Comparison of ENCODE assay signal across 13 cellular contexts in genomic region chr12:508795-509194, GRCh38. TPM values are rescaled to one million over a fixed set of nuclear protein-coding genes. Genes with fewer than 3 reads are reported as not detected.
DNase-seq lines count a peak whose midpoint lies in the region; ATAC-seq, FAIRE-seq and TF ChIP-seq lines count a peak whose summit lies in the region.
"Had no signal": no experiment of that assay in that cellular context is flagged by ENCODE, and none has a peak within 500 bp of the region (broad histone marks: within the 10 kb centered on the region; RNA-seq: fewer than 3 reads in every experiment).

No MANE protein-coding gene starts in this region.

- H3K9me3 ChIP-seq in DOHH2 (ENCODE audit: control insufficient read depth, insufficient read depth, low read length) (peaks cover 1% of the 10 kb centered on the region; the same call in 1 of the 2 replicates), pancreas (no peaks in the 10 kb centered on the region), body of pancreas (no peaks in the 10 kb centered on the region)

- H4K20me1 ChIP-seq in DOHH2 (ENCODE audit: control insufficient read depth, insufficient read depth, low read depth, low read length), result no peaks in the 10 kb centered on the region

- intact Hi-C loops in pancreas (cut with DNase I), result no loop called here
- intact Hi-C loops in body of pancreas (cut with DNase I), result no loop called here

- no peak for TF ChIP-seq POLR2A in body of pancreas (IDR thresholded peaks at IDR 0.05)

- no peaks in the 10 kb centered on the region for H3K9me2 ChIP-seq in DOHH2 (replicated peaks; ENCODE audit: control insufficient read depth, low read length)

- WGBS in pancreas, 2 donors, result 67 to 78% methylated on average over 5 of the region's 5 CpGs
- WGBS in body of pancreas, 2 donors, result 80 to 84% methylated on average over 5 of the region's 5 CpGs

- FAIRE-seq in pancreas (lab: Jason Lieb, UNC), result no peak
- FAIRE-seq: GM19239 had no signal

- peak overlapping the region; percentile 67 for H3K4me2 ChIP-seq in DOHH2 (ENCODE audit: low read length)
- H3K4me2 ChIP-seq: KMS-11 had no signal

- H3F3A ChIP-seq in DOHH2 (ENCODE audit: control insufficient read depth, insufficient read depth), result peaks cover 9% of the 10 kb centered on the region; the same call in 1 of the 2 replicates

- H3K36me3 ChIP-seq in DOHH2 (ENCODE audit: control insufficient read depth, low read length), result no peaks in the 10 kb centered on the region
- no peaks in the 10 kb centered on the region for H3K36me3 ChIP-seq in pancreas
- no peaks in the 10 kb centered on the region for H3K36me3 ChIP-seq in body of pancreas (replicated peaks in 1 of 2; ENCODE audit: insufficient read depth in 1 of 2, low read depth in 2 of 2)

- peak; percentile 43 for ATAC-seq in foreskin keratinocyte
- ATAC-seq in pancreas, result peak in 3 of 4 donors; percentile 29 to 60 (median 50)
- no peak for ATAC-seq in body of pancreas
- ATAC-seq in HG03025 (IDR thresholded peaks at IDR 0.05; ENCODE audit: low FRiP score, unreplicated experiment), result no peak

- H3K27ac ChIP-seq in DOHH2 (ENCODE audit: low read depth, low read length) (peak overlapping the region; percentile 67), foreskin keratinocyte (peak overlapping the region; percentile 69), pancreas (no peak overlapping the region), body of pancreas (peak overlapping the region in 1 of 4 donors; percentile 16)
- H3K27ac ChIP-seq: KMS-11 had no signal

- no peaks in the 10 kb centered on the region for H3K27me3 ChIP-seq in DOHH2 (ENCODE audit: control insufficient read depth, low read length)
- no peaks in the 10 kb centered on the region for H3K27me3 ChIP-seq in foreskin keratinocyte
- H3K27me3 ChIP-seq in pancreas, result no peaks in the 10 kb centered on the region
- H3K27me3 ChIP-seq in body of pancreas, result no peaks in the 10 kb centered on the region

- peak overlapping the region; percentile 49 for H3K4me3 ChIP-seq in DOHH2 (ENCODE audit: low read length)
- no peak overlapping the region for H3K4me3 ChIP-seq in pancreas
- no peak overlapping the region for H3K4me3 ChIP-seq in body of pancreas

- H3K79me2 ChIP-seq in DOHH2 (ENCODE audit: control insufficient read depth, low read length), result no peaks in the 10 kb centered on the region

- peak; percentile 41 for DNase-seq in NCI-H2029 treated with DMSO at 0.1 percent for 48 hours (lab: John Stamatoyannopoulos, UW)
- no peak for DNase-seq in foreskin keratinocyte
- DNase-seq in pancreas, result no peak
- DNase-seq in body of pancreas, result no peak
- no peak for DNase-seq in retina
- no peak for DNase-seq in activated effector memory CD4-positive, alpha-beta T cell treated with anti-CD3 and anti-CD28 coated beads, Interleukin-2, amount 50 U/mL, for 16 hours
- DNase-seq: aorta, HCEC 1CT, naive B cell had no signal

- H3K4me1 ChIP-seq in DOHH2 (ENCODE audit: control insufficient read depth, low read length) (peaks cover 57% of the 10 kb centered on the region), foreskin keratinocyte (peaks cover 22% of the 10 kb centered on the region), pancreas (no peaks in the 10 kb centered on the region), body of pancreas (peaks cover 8% of the 10 kb centered on the region)

- no peak for TF ChIP-seq CTCF in DOHH2 (IDR thresholded peaks at IDR 0.05; ENCODE audit: low read depth, low read length, poor library complexity, severe bottlenecking)
- TF ChIP-seq CTCF in foreskin keratinocyte (conservative IDR thresholded peaks at IDR 0.05), result no peak
- no peak for TF ChIP-seq CTCF in pancreas (IDR thresholded peaks at IDR 0.05)
- TF ChIP-seq CTCF in body of pancreas (IDR thresholded peaks at IDR 0.05), result no peak

RNA-seq across cellular contexts. Expression of gene B4GALNT3, which starts 49.1 kb away (rescaled TPM):
- 7.3 and 7.7 TPM in 2 replicates for total RNA-seq in foreskin keratinocyte
- 3.5 and 4.0 TPM in 2 replicates for polyA plus RNA-seq in foreskin keratinocyte
- 10 to 100 TPM in 1 of 6 donors, 1 to 10 TPM in 5; 3.8 to 19.5 (median 6.0) TPM for total RNA-seq in pancreas
- polyA plus RNA-seq in pancreas, result 10 to 100 TPM; 13.6 to 14.9 TPM
- 1 to 10 TPM; 4.0 to 9.3 TPM for total RNA-seq in body of pancreas

Comparison
In these comparisons a context has a peak if more than half of its experiments do, and no peak if none do; other contexts are left out.
1. H3K27ac ChIP-seq: peak in DOHH2 (single experiment) and foreskin keratinocyte (single experiment); none in pancreas (0 of 4).
2. ATAC-seq: peak in foreskin keratinocyte (single experiment) and pancreas (3 of 4); none in body of pancreas (single experiment) and HG03025 (single experiment).